ENCODE assay signal across 8 cellular contexts in genomic region chr3:195954052-195954751, GRCh38. TPM values are rescaled to one million over a fixed set of nuclear protein-coding genes. Genes with fewer than 3 reads are reported as not detected.
A peak's percentile ranks its signal among the peaks of the same experiment; 100 is the strongest.
DNase-seq lines count a peak whose midpoint lies in the region; ATAC-seq and TF ChIP-seq lines count a peak whose summit lies in the region.
"Not testable (repeated sequence)": the region's sequence is repeated elsewhere in the genome, so short reads cannot be mapped to it uniquely, and the experiment has no call there.

No MANE protein-coding gene starts in this region.

- H3K9ac ChIP-seq in IMR-90 (ENCODE audit: low read depth, low read length); iPS-15b (ENCODE audit: low read depth, low read length): not testable (repeated sequence)

- H3K27me3 ChIP-seq in IMR-90 (ENCODE audit: control insufficient read depth, insufficient read depth, low read length); iPS-15b (ENCODE audit: control insufficient read depth, insufficient read depth, low read length); tibial nerve: not testable (repeated sequence)

- H4K20me1 ChIP-seq in IMR-90 (ENCODE audit: insufficient read depth, low read length), result not testable (repeated sequence)

- not testable (repeated sequence) for H2BK20ac ChIP-seq in IMR-90 (ENCODE audit: low read depth, low read length)

- TF ChIP-seq POLR2A in IMR-90 (IDR thresholded peaks at IDR 0.05; ENCODE audit: low read depth, low read length); tibial nerve (IDR thresholded peaks at IDR 0.05): not testable (repeated sequence)

- TF ChIP-seq CTCF in GM13977 (IDR thresholded peaks at IDR 0.05; ENCODE audit: extremely low read depth, insufficient read depth, missing control alignments); IMR-90 (conservative IDR thresholded peaks at IDR 0.05; ENCODE audit: low read depth, low read length); tibial nerve (IDR thresholded peaks at IDR 0.05): not testable (repeated sequence)

- not testable (repeated sequence) for H4K91ac ChIP-seq in IMR-90 (ENCODE audit: insufficient read depth, low read depth, low read length)

- TF ChIP-seq EP300 in tibial nerve (IDR thresholded peaks at IDR 0.05), result peak in 1 of 2 donors; percentile 77

- not testable (repeated sequence) for BruUV-seq in IMR-90 (replicated peaks; lab: Mats Ljungman, UMichigan)

- not testable (repeated sequence) for H3K18ac ChIP-seq in IMR-90 (ENCODE audit: low read depth, low read length)

- H4K8ac ChIP-seq in IMR-90 (ENCODE audit: low read depth in 2 of 2, low read length in 2 of 2), result not testable (repeated sequence)

- H2AK9ac ChIP-seq in IMR-90 (replicated peaks; ENCODE audit: low read depth, low read length, poor library complexity), result not testable (repeated sequence)

- H3K36me3 Mint-ChIP-seq in central memory CD8-positive, alpha-beta T cell (ENCODE audit: insufficient read depth), result not testable (repeated sequence)

- H3K79me1 ChIP-seq in IMR-90 (ENCODE audit: low read depth in 1 of 2, low read length in 2 of 2), result not testable (repeated sequence)

- not testable (repeated sequence) for H3K9me3 ChIP-seq in IMR-90 (ENCODE audit: control insufficient read depth, insufficient read depth, low read length); iPS-15b (ENCODE audit: control insufficient read depth, insufficient read depth, low read length); tibial nerve

- peak overlapping the region; percentile 66 for H3K4me3 Mint-ChIP-seq in central memory CD8-positive, alpha-beta T cell

- H2AFZ ChIP-seq in IMR-90 (replicated peaks; ENCODE audit: low read length, poor library complexity), result peak overlapping the region; percentile 51

- not testable (repeated sequence) for H2AK5ac ChIP-seq in IMR-90 (ENCODE audit: low read depth, low read length)

- H3K23ac ChIP-seq in IMR-90 (ENCODE audit: low read depth, low read length), result not testable (repeated sequence)

- not testable (repeated sequence) for H2BK15ac ChIP-seq in IMR-90 (ENCODE audit: low read depth, low read length)

- H3K14ac ChIP-seq in IMR-90 (replicated peaks; ENCODE audit: low read depth, low read length), result not testable (repeated sequence)

- not testable (repeated sequence) for H3K27ac Mint-ChIP-seq in central memory CD8-positive, alpha-beta T cell (ENCODE audit: low read depth)

- H3K9me3 Mint-ChIP-seq in central memory CD8-positive, alpha-beta T cell, result not testable (repeated sequence)

- in situ Hi-C loops in GM13977 (cut with MboI; ENCODE audit: low pct_unique_long_range_greater_than_20kb, low sequenced_read_pairs, unreplicated experiment), result not testable (repeated sequence)
- in situ Hi-C loops in IMR-90 (cut with MboI; ENCODE audit: low sequenced_read_pairs), result loop anchor here (25.0 kb wide), 1 partner anchor 267 kb away; no protein-coding TSS in a partner anchor

- H2BK120ac ChIP-seq in IMR-90 (ENCODE audit: low read depth, low read length), result not testable (repeated sequence)

- not testable (repeated sequence) for H3K27ac ChIP-seq in IMR-90 (ENCODE audit: insufficient read depth, low read length)
- peak overlapping the region in 2 of 4 donors; percentile 72 to 76 for H3K27ac ChIP-seq in tibial nerve

- not testable (repeated sequence) for H3K9me1 ChIP-seq in IMR-90 (ENCODE audit: insufficient read depth, low read length)

- POLR2A ChIA-PET in IMR-90 (lab: Charles Lee; ENCODE audit: unreplicated experiment), result not testable (repeated sequence)

- H3K4me3 ChIP-seq in IMR-90 (ENCODE audit: insufficient read depth, low read depth, low read length) (peak overlapping the region; percentile 64), iPS-15b (ENCODE audit: low read depth, low read length) (peak overlapping the region; percentile 16), tibial nerve (peak overlapping the region in 3 of 4 donors; percentile 28 to 59 (median 47))

- H4K5ac ChIP-seq in IMR-90 (ENCODE audit: low read depth, low read length), result not testable (repeated sequence)

- H3K4me1 Mint-ChIP-seq in central memory CD8-positive, alpha-beta T cell, result not testable (repeated sequence)

- H2BK5ac ChIP-seq in IMR-90 (ENCODE audit: low read depth, low read length, poor library complexity, severe bottlenecking), result not testable (repeated sequence)

- not testable (repeated sequence) for H3K4ac ChIP-seq in IMR-90 (ENCODE audit: low read depth, low read length)

- intact Hi-C loops in IMR-90 (cut with micrococcal nuclease), result not testable (repeated sequence)

- H3K56ac ChIP-seq in IMR-90 (ENCODE audit: extremely low read depth, insufficient read depth, low read length), result not testable (repeated sequence)

- CTCF ChIA-PET in IMR-90 (lab: Yijun Ruan, JAX), result not testable (repeated sequence)

- not testable (repeated sequence) for H3K4me1 ChIP-seq in IMR-90 (ENCODE audit: control insufficient read depth, insufficient read depth, low read length); iPS-15b (ENCODE audit: control insufficient read depth, insufficient read depth, low read length); tibial nerve

- not testable (repeated sequence) for TF ChIP-seq RAD21 in IMR-90 (IDR thresholded peaks at IDR 0.05; ENCODE audit: low read length)

- H3K4me2 ChIP-seq in IMR-90 (ENCODE audit: low read depth, low read length), result peak overlapping the region; percentile 69

- peak; percentile 95 for ATAC-seq in IMR-90 (ENCODE audit: low read depth)
- peak; percentile 97 for ATAC-seq in central memory CD8-positive, alpha-beta T cell (replicated peaks; ENCODE audit: extremely low read depth, poor library complexity, severe bottlenecking)

- not testable (repeated sequence) for H3K27me3 Mint-ChIP-seq in central memory CD8-positive, alpha-beta T cell

- WGBS in IMR-90 (ENCODE audit: extremely low coverage in 2 of 2, insufficient read length in 1 of 2), 2 experiments, result no CpG with 5 or more reads among the region's 84 CpGs
- WGBS in tibial nerve, 2 donors, result 1% methylated on average over 16 of the region's 84 CpGs; no CpG with 5 or more reads in 1 of the 2 donors

- DNase-seq in GM13977 (ENCODE audit: low spot score), result peak; percentile 97
- peak; percentile 66 for DNase-seq in HCEC 1CT
- DNase-seq in IMR-90, result peak; percentile 44
- peak; percentile 53 for DNase-seq in activated CD4-positive, alpha-beta T cell treated with anti-CD3 and anti-CD28 coated beads, Interleukin-2, amount 50 U/mL, for 1 hour
- DNase-seq in central memory CD8-positive, alpha-beta T cell (ENCODE audit: low spot score in 2 of 2), result peak; percentile 52 to 53
- peak; percentile 90 for DNase-seq in retina
- peak; percentile 38 to 57 for DNase-seq in tibial nerve (ENCODE audit: low spot score in 2 of 2)

- not testable (repeated sequence) for H3K36me3 ChIP-seq in IMR-90 (ENCODE audit: control insufficient read depth, insufficient read depth, low read length); iPS-15b (ENCODE audit: control insufficient read depth, insufficient read depth, low read length)
- peaks cover 0 to 14% (median 0%) of the 10 kb centered on the region in 3 donors for H3K36me3 ChIP-seq in tibial nerve

- dilution Hi-C loops in IMR-90 (cut with HindIII; ENCODE audit: low sequenced_read_pairs, unreplicated experiment), result not testable (repeated sequence)

TF ChIP-seq in IMR-90, 13 proteins besides CTCF, POLR2A, EP300 and RAD21:
- TF ChIP-seq MAZ (IDR thresholded peaks at IDR 0.05; ENCODE audit: borderline replicate concordance, low read depth, low read length), result peak; percentile 40; the same call in 1 of the 2 replicates

RNA-seq across cellular contexts. Expression of gene TNK2, which starts 45.9 kb away (rescaled TPM):
- total RNA-seq in IMR-90 (2012; rRNA removed) (2.2 TPM in 2 replicates), tibial nerve (10 to 100 TPM; 22.2 to 81.9 (median 34.0) TPM)
- polyA plus RNA-seq in IMR-90 (2012; rRNA removed), result 13.4 and 13.8 TPM in 2 replicates
- 10.2 and 10.5 TPM in 2 replicates for polyA plus RNA-seq in IMR-90 (2012; cell fraction: cytosol; rRNA removed)
- polyA plus RNA-seq in IMR-90 (2012; cell fraction: nucleus; rRNA removed; ENCODE audit: low replicate concordance), result 86.5 and 180 TPM in 2 replicates

Comparison
In these comparisons a context has a peak if more than half of its experiments do, and no peak if none do; other contexts are left out.
1. DNase-seq: peak in every context shown above with its lines; median percentile 97 in GM13977; 90 in retina; 66 in HCEC 1CT; 53 in activated CD4-positive, alpha-beta T cell treated with anti-CD3 and anti-CD28 coated beads, Interleukin-2, amount 50 U/mL, for 1 hour; 52 in central memory CD8-positive, alpha-beta T cell; 48 in tibial nerve; 44 in IMR-90.